In the genomic region with DNA sequence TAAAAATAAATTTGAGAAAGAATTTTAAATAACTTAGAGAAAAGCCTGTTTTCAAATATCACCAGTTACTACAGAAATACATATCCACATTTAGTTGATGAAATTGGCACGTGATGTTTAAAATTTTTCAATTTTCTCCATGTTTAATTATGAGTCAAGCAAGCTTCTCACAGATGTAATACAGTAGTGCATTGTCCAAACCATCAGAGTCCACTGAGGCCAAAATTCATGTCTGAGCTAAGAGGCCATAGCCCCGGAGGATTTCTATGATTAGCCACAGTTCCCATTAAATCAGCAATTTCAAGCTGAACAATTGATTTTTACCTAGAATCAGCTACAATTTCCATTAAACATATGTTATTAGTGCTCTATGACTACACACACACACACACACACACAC, we compare ENCODE assay signal across 8 cellular contexts.
"Had no signal": no experiment of that assay in that cellular context is flagged by ENCODE, and none has a peak within 500 bp of the region (broad histone marks: within the 10 kb centered on the region; RNA-seq: fewer than 3 reads in every experiment).

No MANE protein-coding gene starts in this region.

- H3K27ac ChIP-seq: GM23248, HL-60 had no signal

- ATAC-seq: HCT116, HepG2 had no signal

- H3K36me3 ChIP-seq: HAP-1 had no signal

- H3K9me3 ChIP-seq: HAP-1 had no signal

- DNase-seq: GM23248, GOT3, H7, HFFc6 had no signal

- H3K4me3 ChIP-seq: GM23248, HAP-1 had no signal
